In the genomic region with DNA sequence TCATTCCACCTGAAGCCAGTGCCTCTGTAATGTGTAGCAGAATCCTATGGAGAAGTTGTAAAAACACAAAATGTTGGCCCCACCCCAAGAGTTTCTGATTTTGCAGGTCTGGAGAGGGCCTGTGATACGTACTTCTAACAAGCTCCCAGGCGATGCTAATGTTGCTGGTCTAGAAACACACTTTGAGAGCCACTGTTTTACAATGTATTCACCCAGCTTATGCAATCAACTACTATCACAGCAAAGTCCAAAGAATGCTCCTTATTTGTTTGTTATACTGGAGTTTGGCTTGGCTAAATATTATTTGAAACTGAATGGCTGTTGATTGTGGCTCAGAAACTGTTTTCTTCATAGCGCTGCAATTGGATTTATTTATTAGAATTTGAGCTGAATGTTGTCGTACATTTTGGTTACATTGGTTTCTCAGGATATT, we compare ENCODE assay signal across 20 cellular contexts.
"Had no signal": no experiment of that assay in that cellular context is flagged by ENCODE, and none has a peak within 500 bp of the region (broad histone marks: within the 10 kb centered on the region; RNA-seq: fewer than 3 reads in every experiment).

No MANE protein-coding gene starts in this region.

- H3K9me3 Mint-ChIP-seq: activated naive CD4-positive, alpha-beta T cell treated with anti-CD3 and anti-CD28 coated beads, Interleukin-2, amount 10 ng/mL, durations not matched to agents 7 days and 5 days; activated T-helper 2 cell treated with anti-CD3 and anti-CD28 coated beads, Interferon-gamma antibody, Interleukin-2, Interleukin-4, amounts not matched to agents 10 μg/mL and 5 μg/mL and 100 μg/mL, durations not matched to agents 14 hours and 24 hours and 36 hours; immature natural killer cell; neural crest cell had no signal

- H3K4me1 ChIP-seq: ascending aorta, lower lobe of right lung had no signal

- H3K27me3 ChIP-seq: ascending aorta had no signal

- H3K36me3 Mint-ChIP-seq: activated naive CD4-positive, alpha-beta T cell treated with anti-CD3 and anti-CD28 coated beads, Interleukin-2, amount 10 ng/mL, durations not matched to agents 7 days and 5 days; immature natural killer cell had no signal

- H3K4me3 ChIP-seq: ascending aorta, lower lobe of right lung had no signal

- H3K36me3 ChIP-seq: ascending aorta, lower lobe of right lung had no signal

- H3K4me1 Mint-ChIP-seq: activated naive CD4-positive, alpha-beta T cell treated with anti-CD3 and anti-CD28 coated beads, Interleukin-2, amount 10 ng/mL, durations not matched to agents 7 days and 5 days; immature natural killer cell had no signal

- DNase-seq: activated CD4-positive, alpha-beta T cell treated with anti-CD3 and anti-CD28 coated beads for 1 hour; activated CD4-positive, alpha-beta T cell treated with anti-CD3 and anti-CD28 coated beads, Interleukin-2, amount 50 U/mL, for 48 hours; activated naive CD4-positive, alpha-beta T cell treated with anti-CD3 and anti-CD28 coated beads, Interleukin-2, amount 10 ng/mL, durations not matched to agents 7 days and 5 days; activated T-cell treated with anti-CD3 and anti-CD28 coated beads, Interleukin-2, amount 50 U/mL, for 1 hour; dermis blood vessel endothelial cell; foreskin melanocyte; head of caudate nucleus; lower lobe of right lung; right cardiac atrium; small intestine; stimulated activated CD4-positive, alpha-beta T cell treated with anti-CD3 and anti-CD28 coated beads, Interleukin-4, amount 100 ng/mL, for 4 hours; stimulated activated CD8-positive, alpha-beta memory T cell treated with anti-CD3 and anti-CD28 coated beads, Interleukin-4, amount 100 ng/mL, for 48 hours; stimulated activated naive CD8-positive, alpha-beta T cell treated with anti-CD3 and anti-CD28 coated beads, Interleukin-15, Interleukin-2, amounts not matched to agents 100 U/mL and 50 U/mL, for 24 hours; T-helper 9 cell; trophoblast cell had no signal

- ATAC-seq: stimulated activated naive CD8-positive, alpha-beta T cell treated with anti-CD3 and anti-CD28 coated beads, Interleukin-15, Interleukin-2, amounts not matched to agents 100 U/mL and 50 U/mL, for 24 hours had no signal

- H3K4me3 Mint-ChIP-seq: activated naive CD4-positive, alpha-beta T cell treated with anti-CD3 and anti-CD28 coated beads, Interleukin-2, amount 10 ng/mL, durations not matched to agents 7 days and 5 days; immature natural killer cell; neural crest cell had no signal

- FAIRE-seq: small intestine had no signal

- H3K9me3 ChIP-seq: ascending aorta, lower lobe of right lung had no signal

- H3K27ac ChIP-seq: ascending aorta, epithelial cell of prostate, lower lobe of right lung had no signal

- H3K27ac Mint-ChIP-seq: activated naive CD4-positive, alpha-beta T cell treated with anti-CD3 and anti-CD28 coated beads, Interleukin-2, amount 10 ng/mL, durations not matched to agents 7 days and 5 days; activated T-helper 2 cell treated with anti-CD3 and anti-CD28 coated beads, Interferon-gamma antibody, Interleukin-2, Interleukin-4, amounts not matched to agents 10 μg/mL and 5 μg/mL and 100 μg/mL, durations not matched to agents 14 hours and 24 hours and 36 hours; immature natural killer cell had no signal
